ENCODE assay signal across 16 cellular contexts in genomic region chr3:19988904-19989303, GRCh38. TPM values are rescaled to one million over a fixed set of nuclear protein-coding genes. Genes with fewer than 3 reads are reported as not detected.
"Had no signal": no experiment of that assay in that cellular context is flagged by ENCODE, and none has a peak within 500 bp of the region (broad histone marks: within the 10 kb centered on the region; RNA-seq: fewer than 3 reads in every experiment).

No MANE protein-coding gene starts in this region.

RNA-seq across cellular contexts. Expression of gene PP2D1, which starts 23.2 kb away (rescaled TPM):
- total RNA-seq: activated CD4-positive, alpha-beta memory T cell treated with anti-CD3 and anti-CD28 coated beads, Interleukin-2, amount 10 ng/mL, durations not matched to agents 7 days and 5 days; activated CD4-positive, alpha-beta T cell treated with anti-CD3 and anti-CD28 coated beads for 36 hours; activated CD4-positive, alpha-beta T cell treated with anti-CD3 and anti-CD28 coated beads, Interleukin-2, amount 10 ng/mL, durations not matched to agents 7 days and 5 days; activated CD8-positive, alpha-beta memory T cell treated with anti-CD3 and anti-CD28 coated beads, Interleukin-2, amount 10 ng/mL, durations not matched to agents 7 days and 5 days; activated CD8-positive, alpha-beta T cell treated with anti-CD3 and anti-CD28 coated beads, Interleukin-2, amount 10 ng/mL, durations not matched to agents 7 days and 5 days; activated naive CD4-positive, alpha-beta T cell treated with anti-CD3 and anti-CD28 coated beads, Interleukin-2, amount 50 U/mL, for 72 hours; activated naive CD8-positive, alpha-beta T cell treated with anti-CD3 and anti-CD28 coated beads for 36 hours; activated T-helper 2 cell treated with anti-CD3 and anti-CD28 coated beads, Interferon-gamma antibody, Interleukin-2, Interleukin-4, amounts not matched to agents 10 μg/mL and 5 μg/mL and 100 μg/mL, durations not matched to agents 14 hours and 24 hours and 36 hours; adrenal gland; aorta; astrocyte; body of pancreas; breast epithelium; cardiac septum; cerebellum; T-helper 1 cell treated with Interleukin-12 subunit alpha and Interleukin-12 subunit beta and Interleukin-4 antibody, amounts not matched to agents 30 ng/mL and 1 ng/mL, for 36 hours had no signal
- polyA plus RNA-seq: adrenal gland, aorta had no signal
